In genomic region chr6:38220069-38220723, GRCh38 we compare ENCODE assay signal across 13 cellular contexts.
"Had no signal": no experiment of that assay in that cellular context is flagged by ENCODE, and none has a peak within 500 bp of the region (broad histone marks: within the 10 kb centered on the region; RNA-seq: fewer than 3 reads in every experiment).

No MANE protein-coding gene starts in this region.

- H3K9me3 ChIP-seq: ovary had no signal

- H3K4me3 ChIP-seq: hepatocyte, lung, ovary had no signal

- DNase-seq: activated CD4-positive, alpha-beta T cell treated with anti-CD3 and anti-CD28 coated beads, Interleukin-2, amount 50 U/mL, for 4 hours; activated CD4-positive, CD25-positive, alpha-beta regulatory T cell treated with anti-CD3 and anti-CD28 coated beads, Interleukin-2, amount 50 U/mL, for 72 hours; activated effector memory CD4-positive, alpha-beta T cell treated with Interleukin-2 at 50 U/mL for 16 hours; activated T-cell treated with anti-CD3 and anti-CD28 coated beads, Interleukin-2, amount 50 U/mL, for 1 hour; effector CD4-positive, alpha-beta T cell; left cardiac atrium; ovary; retina; stimulated activated CD4-positive, alpha-beta T cell treated with anti-CD3 and anti-CD28 coated beads, Interleukin-15, amount 100 ng/mL, for 24 hours; stimulated activated CD4-positive, alpha-beta T cell treated with anti-CD3 and anti-CD28 coated beads, Interleukin-4, amount 100 ng/mL, for 24 hours; SW 1271 had no signal

- H3K4me2 ChIP-seq: hepatocyte had no signal

- H2AFZ ChIP-seq: hepatocyte had no signal

- H3K36me3 ChIP-seq: ovary had no signal

- H3K27me3 ChIP-seq: hepatocyte, ovary had no signal

- ATAC-seq: left cardiac atrium had no signal

- H3K79me2 ChIP-seq: hepatocyte had no signal

- H3K27ac ChIP-seq: hepatocyte, ovary had no signal
